7 cellular contexts compared by ENCODE assay signal in genomic region chr17:75130059-75130631, GRCh38. TPM values are rescaled to one million over a fixed set of nuclear protein-coding genes. Genes with fewer than 3 reads are reported as not detected.
DNase-seq lines count a peak whose midpoint lies in the region; ATAC-seq and TF ChIP-seq lines count a peak whose summit lies in the region.
"Had no signal": no experiment of that assay in that cellular context is flagged by ENCODE, and none has a peak within 500 bp of the region (broad histone marks: within the 10 kb centered on the region; RNA-seq: fewer than 3 reads in every experiment).

No MANE protein-coding gene starts in this region.

- no peaks in the 10 kb centered on the region for H3K9me3 Mint-ChIP-seq in T-helper 1 cell treated with Interleukin-12 subunit alpha and Interleukin-12 subunit beta and Interleukin-4 antibody, amounts not matched to agents 30 μg/mL and 1 μg/mL, for 36 hours
- no peaks in the 10 kb centered on the region for H3K9me3 Mint-ChIP-seq in endothelial cell (ENCODE audit: unreplicated experiment)
- no peaks in the 10 kb centered on the region for H3K9me3 Mint-ChIP-seq in stimulated activated memory B cell treated with anti-CD40 and anti-IgM and Interleukin-4, amounts not matched to agents 10 μg/mL and 1 μg/mL and 100 μg/mL, for 72 hours

- DNase-seq in T-helper 1 cell (no peak), endothelial cell (ENCODE audit: low spot score) (no peak), GM03348 (ENCODE audit: low spot score) (no peak), NCI-H1417 (lab: John Stamatoyannopoulos, UW) (no peak)
- DNase-seq: NCI-H1436 treated with DMSO at 0.1 percent for 48 hours had no signal

- peak overlapping the region; percentile 90 for H3K4me3 Mint-ChIP-seq in T-helper 1 cell treated with Interleukin-12 subunit alpha and Interleukin-12 subunit beta and Interleukin-4 antibody, amounts not matched to agents 30 μg/mL and 1 μg/mL, for 36 hours
- peak overlapping the region; percentile 71 for H3K4me3 Mint-ChIP-seq in endothelial cell (ENCODE audit: unreplicated experiment)
- peak overlapping the region; percentile 92 for H3K4me3 Mint-ChIP-seq in stimulated activated memory B cell treated with anti-CD40 and anti-IgM and Interleukin-4, amounts not matched to agents 10 μg/mL and 1 μg/mL and 100 μg/mL, for 72 hours

- H3K27ac Mint-ChIP-seq in T-helper 1 cell treated with Interleukin-12 subunit alpha and Interleukin-12 subunit beta and Interleukin-4 antibody, amounts not matched to agents 30 μg/mL and 1 μg/mL, for 36 hours: peak overlapping the region; percentile 84
- H3K27ac Mint-ChIP-seq in endothelial cell (ENCODE audit: unreplicated experiment): no peak overlapping the region
- peak overlapping the region; percentile 87 for H3K27ac Mint-ChIP-seq in stimulated activated memory B cell treated with anti-CD40 and anti-IgM and Interleukin-4, amounts not matched to agents 10 μg/mL and 1 μg/mL and 100 μg/mL, for 72 hours

- H3K36me3 Mint-ChIP-seq in T-helper 1 cell treated with Interleukin-12 subunit alpha and Interleukin-12 subunit beta and Interleukin-4 antibody, amounts not matched to agents 30 μg/mL and 1 μg/mL, for 36 hours (ENCODE audit: low read depth): peaks cover 12% of the 10 kb centered on the region
- H3K36me3 Mint-ChIP-seq in endothelial cell (ENCODE audit: low read depth, unreplicated experiment): peaks cover 23% of the 10 kb centered on the region
- H3K36me3 Mint-ChIP-seq in stimulated activated memory B cell treated with anti-CD40 and anti-IgM and Interleukin-4, amounts not matched to agents 10 μg/mL and 1 μg/mL and 100 μg/mL, for 72 hours: peaks cover 17% of the 10 kb centered on the region

- H3K27me3 Mint-ChIP-seq in T-helper 1 cell treated with Interleukin-12 subunit alpha and Interleukin-12 subunit beta and Interleukin-4 antibody, amounts not matched to agents 30 μg/mL and 1 μg/mL, for 36 hours (ENCODE audit: low read depth): no peaks in the 10 kb centered on the region
- peaks cover 10% of the 10 kb centered on the region for H3K27me3 Mint-ChIP-seq in endothelial cell (ENCODE audit: unreplicated experiment)
- H3K27me3 Mint-ChIP-seq in stimulated activated memory B cell treated with anti-CD40 and anti-IgM and Interleukin-4, amounts not matched to agents 10 μg/mL and 1 μg/mL and 100 μg/mL, for 72 hours: no peaks in the 10 kb centered on the region

- peaks cover 24% of the 10 kb centered on the region for H3K4me1 Mint-ChIP-seq in T-helper 1 cell treated with Interleukin-12 subunit alpha and Interleukin-12 subunit beta and Interleukin-4 antibody, amounts not matched to agents 30 μg/mL and 1 μg/mL, for 36 hours (ENCODE audit: low read depth)
- H3K4me1 Mint-ChIP-seq in endothelial cell (ENCODE audit: unreplicated experiment): peaks cover 16% of the 10 kb centered on the region
- H3K4me1 Mint-ChIP-seq in stimulated activated memory B cell treated with anti-CD40 and anti-IgM and Interleukin-4, amounts not matched to agents 10 μg/mL and 1 μg/mL and 100 μg/mL, for 72 hours: peaks cover 41% of the 10 kb centered on the region

- no peak for TF ChIP-seq CTCF in endothelial cell (IDR thresholded peaks at IDR 0.05; ENCODE audit: unreplicated experiment)

- ATAC-seq in stimulated activated memory B cell treated with anti-CD40 and anti-IgM and Interleukin-4, amounts not matched to agents 10 μg/mL and 1 μg/mL and 100 μg/mL, for 72 hours: no peak

RNA-seq across cellular contexts. Expression of gene NT5C, which starts 1.4 kb away (rescaled TPM):
- total RNA-seq in endothelial cell (ENCODE audit: unreplicated experiment): 13.5 TPM

RNA-seq across cellular contexts. Expression of gene ARMC7, which starts 20.4 kb away (rescaled TPM):
- total RNA-seq in endothelial cell (ENCODE audit: unreplicated experiment): 43.4 TPM

RNA-seq across cellular contexts. Expression of gene JPT1, which starts 24.2 kb away (rescaled TPM):
- total RNA-seq in endothelial cell (ENCODE audit: unreplicated experiment): 115 TPM

RNA-seq across cellular contexts. Expression of gene SLC16A5, which starts 42.4 kb away (rescaled TPM):
- total RNA-seq in endothelial cell (ENCODE audit: unreplicated experiment): 50.9 TPM

RNA-seq across cellular contexts. Expression of gene SUMO2, which starts 52.6 kb away (rescaled TPM):
- total RNA-seq in endothelial cell (ENCODE audit: unreplicated experiment): 657 TPM
